7 cellular contexts compared by ENCODE assay signal in the genomic region with DNA sequence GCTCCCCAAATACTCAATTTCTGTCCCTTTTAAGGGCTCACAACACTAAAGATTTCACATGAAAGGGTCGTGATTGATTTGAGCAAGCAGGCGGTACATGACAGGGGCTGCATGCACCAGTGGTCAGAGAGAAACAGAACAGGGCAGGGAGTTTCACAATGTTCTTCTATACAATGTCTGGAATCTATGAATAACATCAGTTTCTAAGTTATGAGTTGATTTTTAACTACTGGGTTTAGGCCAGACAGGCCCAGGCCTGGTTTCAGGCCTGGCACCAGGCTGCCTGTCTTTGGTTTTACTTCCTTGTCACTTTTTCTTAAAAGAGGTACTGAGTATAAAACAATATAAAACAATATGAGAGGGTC.
DNase-seq lines count a peak whose midpoint lies in the region; ATAC-seq and FAIRE-seq lines count a peak whose summit lies in the region.

No MANE protein-coding gene starts in this region.

- peak; percentile 94 for FAIRE-seq in RCC 7860 (lab: Jason Lieb, UNC)

- peak; percentile 27 for DNase-seq in RCC 7860 (ENCODE audit: low spot score)
- DNase-seq in kidney tubule cell (ENCODE audit: low spot score) = peak; percentile 65

- ATAC-seq in GM18511 (IDR thresholded peaks at IDR 0.05; ENCODE audit: unreplicated experiment) (peak; percentile 39), GM19395 (IDR thresholded peaks at IDR 0.05; ENCODE audit: unreplicated experiment) (peak; percentile 29), GM21576 (IDR thresholded peaks at IDR 0.05; ENCODE audit: unreplicated experiment) (peak; percentile 15), HG02852 (IDR thresholded peaks at IDR 0.05; ENCODE audit: unreplicated experiment) (peak; percentile 11), HG03159 (IDR thresholded peaks at IDR 0.05; ENCODE audit: unreplicated experiment) (peak; percentile 19)

Comparison
In these comparisons a context has a peak if more than half of its experiments do, and no peak if none do; other contexts are left out.
1. Peak in every context shown above with its lines: DNase-seq and ATAC-seq.